Comparison of ENCODE assay signal across 1 cellular context in the genomic region with DNA sequence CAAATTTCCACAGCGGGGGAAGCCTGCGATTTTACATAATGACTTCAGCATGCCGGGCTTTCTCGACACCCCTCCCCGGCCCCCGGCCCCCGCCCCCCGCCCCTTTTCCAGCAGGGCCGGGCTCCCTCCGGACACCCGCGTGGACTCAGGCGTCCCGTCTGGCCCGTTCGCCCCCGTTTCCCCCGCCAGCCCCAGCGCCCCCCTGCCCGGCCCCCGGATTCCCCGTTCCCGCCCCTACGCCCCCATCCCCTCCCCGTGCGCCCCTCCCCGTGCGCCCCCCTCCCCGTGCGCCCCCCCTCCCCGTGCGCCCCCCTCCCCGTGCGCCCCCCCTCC.
TF ChIP-seq lines count a peak whose summit lies in the region.

No MANE protein-coding gene starts in this region.

TF ChIP-seq in endothelial cell of umbilical vein, 7 proteins besides CTCF, POLR2A, EP300 and RAD21 (continued from another document):
- TF ChIP-seq, protein P1, sequence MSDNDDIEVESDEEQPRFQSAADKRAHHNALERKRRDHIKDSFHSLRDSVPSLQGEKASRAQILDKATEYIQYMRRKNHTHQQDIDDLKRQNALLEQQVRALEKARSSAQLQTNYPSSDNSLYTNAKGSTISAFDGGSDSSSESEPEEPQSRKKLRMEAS (IDR thresholded peaks at IDR 0.05; ENCODE audit: insufficient read depth, insufficient read length): no peak
- no peak for TF ChIP-seq MYC (IDR thresholded peaks at IDR 0.05; ENCODE audit: low read depth, low read length)
